ENCODE assay signal across 23 cellular contexts in genomic region chr5:109630109-109630508, GRCh38. TPM values are rescaled to one million over a fixed set of nuclear protein-coding genes. Genes with fewer than 3 reads are reported as not detected.
DNase-seq lines count a peak whose midpoint lies in the region; ATAC-seq and TF ChIP-seq lines count a peak whose summit lies in the region.
"Had no signal": no experiment of that assay in that cellular context is flagged by ENCODE, and none has a peak within 500 bp of the region (broad histone marks: within the 10 kb centered on the region; RNA-seq: fewer than 3 reads in every experiment).

No MANE protein-coding gene starts in this region.

- H3K4me3 Mint-ChIP-seq in progenitor cell of endocrine pancreas (ENCODE audit: low read depth) = no peak overlapping the region
- H3K4me3 Mint-ChIP-seq: activated B cell treated with CpG ODN at 0.5 μM for 24 hours; activated CD8-positive, alpha-beta T cell treated with anti-CD3 and anti-CD28 coated beads for 36 hours; activated T-cell treated with anti-CD3 and anti-CD28 coated beads, Interleukin-2, amount 50 U/mL, for 4 hours; CD4-positive, alpha-beta T cell; central memory CD8-positive, alpha-beta T cell; stimulated activated naive CD8-positive, alpha-beta T cell treated with anti-CD3 and anti-CD28 coated beads, Interleukin-15, Interleukin-2, amounts not matched to agents 100 ng/mL and 50 ng/mL, for 24 hours; T-helper 17 cell had no signal

- no peak for TF ChIP-seq CTCF in brain microvascular endothelial cell (IDR thresholded peaks at IDR 0.05; ENCODE audit: low read depth, low read length, missing control alignments)
- no peak for TF ChIP-seq CTCF in progenitor cell of endocrine pancreas (IDR thresholded peaks at IDR 0.05; ENCODE audit: unreplicated experiment)
- TF ChIP-seq CTCF in GM13976 (IDR thresholded peaks at IDR 0.05; ENCODE audit: borderline replicate concordance, control extremely low read depth, extremely low read depth, insufficient read depth, missing control alignments) = no peak

- no peaks in the 10 kb centered on the region for H3K36me3 Mint-ChIP-seq in progenitor cell of endocrine pancreas (ENCODE audit: insufficient read depth)

- no peak overlapping the region for H3K27ac ChIP-seq in brain microvascular endothelial cell
- H3K27ac ChIP-seq: gastrocnemius medialis, psoas muscle, uterus had no signal

- no peak overlapping the region for H3K4me3 ChIP-seq in brain microvascular endothelial cell (ENCODE audit: low read depth, low read length)
- H3K4me3 ChIP-seq: gastrocnemius medialis, psoas muscle, uterus had no signal

- H3K9me3 Mint-ChIP-seq in progenitor cell of endocrine pancreas (ENCODE audit: low read depth) = no peaks in the 10 kb centered on the region
- H3K9me3 Mint-ChIP-seq: activated B cell treated with CpG ODN at 0.5 μM for 24 hours; activated CD8-positive, alpha-beta T cell treated with anti-CD3 and anti-CD28 coated beads for 36 hours; activated T-cell treated with anti-CD3 and anti-CD28 coated beads, Interleukin-2, amount 50 U/mL, for 4 hours; CD4-positive, alpha-beta T cell; central memory CD8-positive, alpha-beta T cell; stimulated activated naive CD8-positive, alpha-beta T cell treated with anti-CD3 and anti-CD28 coated beads, Interleukin-15, Interleukin-2, amounts not matched to agents 100 ng/mL and 50 ng/mL, for 24 hours had no signal

- peak overlapping the region; percentile 68 for H3K27ac Mint-ChIP-seq in progenitor cell of endocrine pancreas
- H3K27ac Mint-ChIP-seq: activated B cell treated with CpG ODN at 0.5 μM for 24 hours; activated CD8-positive, alpha-beta T cell treated with anti-CD3 and anti-CD28 coated beads for 36 hours; activated naive CD4-positive, alpha-beta T cell treated with anti-CD3 and anti-CD28 coated beads, Interleukin-2, amount 50 U/mL, for 72 hours; CD4-positive, alpha-beta T cell; stimulated activated naive CD8-positive, alpha-beta T cell treated with anti-CD3 and anti-CD28 coated beads, Interleukin-15, Interleukin-2, amounts not matched to agents 100 ng/mL and 50 ng/mL, for 24 hours; T-helper 17 cell had no signal

- no peaks in the 10 kb centered on the region for H3K27me3 Mint-ChIP-seq in progenitor cell of endocrine pancreas

- DNase-seq in GM04503 (ENCODE audit: low read depth) (peak; percentile 7), brain microvascular endothelial cell (peak; percentile 36), hippocampal formation (lab: John Stamatoyannopoulos, UW) (peak; percentile 13 to 25), progenitor cell of endocrine pancreas (ENCODE audit: low spot score, unreplicated experiment) (no peak), GM13976 (ENCODE audit: low spot score) (no peak), AG08396 (ENCODE audit: low spot score) (no peak)
- no peak for DNase-seq in activated naive CD4-positive, alpha-beta T cell treated with Interleukin-2 at 50 U/mL for 16 hours
- DNase-seq: activated B cell treated with CpG ODN at 0.5 μM for 24 hours; activated CD8-positive, alpha-beta T cell treated with anti-CD3 and anti-CD28 coated beads for 36 hours; activated T-cell treated with anti-CD3 and anti-CD28 coated beads, Interleukin-2, amount 50 U/mL, for 4 hours; CD4-positive, alpha-beta T cell; DND-41; gastrocnemius medialis; left ventricle myocardium superior; NCI-H146; NCI-H2227 treated with DMSO at 0.1 percent for 48 hours; psoas muscle; T-helper 17 cell; uterus had no signal

- no peak for ATAC-seq in HG03196 (IDR thresholded peaks at IDR 0.05; ENCODE audit: unreplicated experiment)
- ATAC-seq: activated CD8-positive, alpha-beta T cell treated with anti-CD3 and anti-CD28 coated beads for 36 hours; activated naive CD4-positive, alpha-beta T cell treated with anti-CD3 and anti-CD28 coated beads, Interleukin-2, amount 50 U/mL, for 72 hours; activated T-cell treated with anti-CD3 and anti-CD28 coated beads, Interleukin-2, amount 50 U/mL, for 4 hours; gastrocnemius medialis; left ventricle myocardium superior; psoas muscle; T-helper 17 cell had no signal

- H3K36me3 ChIP-seq in brain microvascular endothelial cell (replicated peaks) = no peaks in the 10 kb centered on the region
- H3K36me3 ChIP-seq: gastrocnemius medialis, uterus had no signal

- no peaks in the 10 kb centered on the region for H3K4me1 Mint-ChIP-seq in progenitor cell of endocrine pancreas (ENCODE audit: low read depth)
- H3K4me1 Mint-ChIP-seq: activated B cell treated with CpG ODN at 0.5 μM for 24 hours; central memory CD8-positive, alpha-beta T cell; T-helper 17 cell had no signal

- in situ Hi-C loops in brain microvascular endothelial cell (cut with HindIII; ENCODE audit: low pct_ligation_motif_present, low sequenced_read_pairs) (no loop called here), GM13976 (cut with MboI; ENCODE audit: low sequenced_read_pairs, unreplicated experiment) (no loop called here)

- no peaks in the 10 kb centered on the region for H3K27me3 ChIP-seq in brain microvascular endothelial cell (replicated peaks)
- H3K27me3 ChIP-seq: gastrocnemius medialis, uterus had no signal

RNA-seq across cellular contexts. Expression of gene MAN2A1, which starts 59.6 kb away (rescaled TPM):
- 41.9 and 45.4 TPM in 2 replicates for total RNA-seq in progenitor cell of endocrine pancreas

Comparison
In these comparisons a context has a peak if more than half of its experiments do, and no peak if none do; other contexts are left out.
1. DNase-seq: peak in GM04503 (single experiment), brain microvascular endothelial cell (single experiment) and hippocampal formation (2 of 2); none in progenitor cell of endocrine pancreas (single experiment), activated naive CD4-positive, alpha-beta T cell treated with Interleukin-2 at 50 U/mL for 16 hours (single experiment), GM13976 (single experiment) and AG08396 (single experiment).